1 cellular context compared by ENCODE assay signal in genomic region chr19:39355253-39355652, GRCh38.
TF ChIP-seq lines count a peak whose summit lies in the region.

No MANE protein-coding gene starts in this region.

TF ChIP-seq in GM23338, 12 proteins besides CTCF, POLR2A, EP300 and RAD21 (continued from another document):
- TF ChIP-seq REST (IDR thresholded peaks at IDR 0.05; ENCODE audit: unreplicated experiment) (no peak), EZH2phosphoT487 (IDR thresholded peaks at IDR 0.05; ENCODE audit: unreplicated experiment) (no peak), CREB1 (CRISPR knock-in tag; IDR thresholded peaks at IDR 0.05; ENCODE audit: low read depth) (no peak), POLR2AphosphoS5 (IDR thresholded peaks at IDR 0.05; ENCODE audit: low read depth) (no peak), STAT1 (IDR thresholded peaks at IDR 0.05; ENCODE audit: unreplicated experiment) (no peak), ZNF114 (CRISPR knock-in tag; IDR thresholded peaks at IDR 0.05) (no peak), EZH2 (IDR thresholded peaks at IDR 0.05; ENCODE audit: low read depth, unreplicated experiment) (no peak), NANOG (IDR thresholded peaks at IDR 0.05; ENCODE audit: borderline replicate concordance) (no peak), JUNB (IDR thresholded peaks at IDR 0.05; ENCODE audit: unreplicated experiment) (no peak), ZNF462 (CRISPR knock-in tag; IDR thresholded peaks at IDR 0.05) (no peak)
